ENCODE assay signal across 12 cellular contexts in genomic region chr10:29687411-29688160, GRCh38. TPM values are rescaled to one million over a fixed set of nuclear protein-coding genes. Genes with fewer than 3 reads are reported as not detected.
DNase-seq lines count a peak whose midpoint lies in the region; ATAC-seq and TF ChIP-seq lines count a peak whose summit lies in the region.
"Had no signal": no experiment of that assay in that cellular context is flagged by ENCODE, and none has a peak within 500 bp of the region (broad histone marks: within the 10 kb centered on the region; RNA-seq: fewer than 3 reads in every experiment).

No MANE protein-coding gene starts in this region.

- no peak for TF ChIP-seq CTCF in type B pancreatic cell (conservative IDR thresholded peaks at IDR 0.05)

- TF ChIP-seq EP300 in Ishikawa (IDR thresholded peaks at IDR 0.05; ENCODE audit: borderline replicate concordance) = no peak

- H3K9me3 Mint-ChIP-seq in type B pancreatic cell = peaks cover 5% of the 10 kb centered on the region
- H3K9me3 Mint-ChIP-seq in activated CD4-positive, alpha-beta T cell treated with anti-CD3 and anti-CD28 coated beads, Interleukin-2, amount 10 ng/mL, durations not matched to agents 7 days and 5 days = peaks cover 16% of the 10 kb centered on the region

- no peak for TF ChIP-seq RAD21 in Ishikawa (IDR thresholded peaks at IDR 0.05; ENCODE audit: low read depth)

- CTCF ChIA-PET in activated CD4-positive, alpha-beta T cell treated with anti-CD3 and anti-CD28 coated beads, Interleukin-2, amount 10 ng/mL, durations not matched to agents 7 days and 5 days (lab: Charles Lee) = no interaction called here

- DNase-seq in amniotic epithelial cell (ENCODE audit: low read depth) (peak; percentile 45), left kidney (ENCODE audit: low read depth, low spot score) (peak; percentile 42), type B pancreatic cell (ENCODE audit: extremely low spot score, unreplicated experiment) (no peak), DMS53 treated with DMSO at 0.1 percent for 48 hours (lab: John Stamatoyannopoulos, UW; ENCODE audit: unreplicated experiment) (no peak)
- no peak for DNase-seq in activated CD4-positive, alpha-beta T cell treated with anti-CD3 and anti-CD28 coated beads, Interleukin-2, amount 10 ng/mL, durations not matched to agents 7 days and 5 days
- DNase-seq: EL; NCI-H774; stimulated activated CD4-positive, alpha-beta T cell treated with anti-CD3 and anti-CD28 coated beads, Interleukin-12 subunit alpha, Interleukin-12 subunit beta, amount 100 ng/mL, for 4 hours had no signal

- POLR2A ChIA-PET in activated CD4-positive, alpha-beta T cell treated with anti-CD3 and anti-CD28 coated beads, Interleukin-2, amount 10 ng/mL, durations not matched to agents 7 days and 5 days (lab: Charles Lee) = no interaction called here

- H3K4me1 Mint-ChIP-seq in type B pancreatic cell (ENCODE audit: unreplicated experiment) = peaks cover 36% of the 10 kb centered on the region
- H3K4me1 Mint-ChIP-seq in activated CD4-positive, alpha-beta T cell treated with anti-CD3 and anti-CD28 coated beads, Interleukin-2, amount 10 ng/mL, durations not matched to agents 7 days and 5 days = peaks cover 45% of the 10 kb centered on the region

- H3K27ac Mint-ChIP-seq in type B pancreatic cell = peak overlapping the region; percentile 68
- no peak overlapping the region for H3K27ac Mint-ChIP-seq in activated CD4-positive, alpha-beta T cell treated with anti-CD3 and anti-CD28 coated beads, Interleukin-2, amount 10 ng/mL, durations not matched to agents 7 days and 5 days
- H3K27ac Mint-ChIP-seq: memory B cell had no signal

- peaks cover 40% of the 10 kb centered on the region for H3K36me3 Mint-ChIP-seq in type B pancreatic cell
- H3K36me3 Mint-ChIP-seq in activated CD4-positive, alpha-beta T cell treated with anti-CD3 and anti-CD28 coated beads, Interleukin-2, amount 10 ng/mL, durations not matched to agents 7 days and 5 days (ENCODE audit: low read depth) = peaks cover 42% of the 10 kb centered on the region
- H3K36me3 Mint-ChIP-seq: memory B cell had no signal

- ATAC-seq in GM18870 (IDR thresholded peaks at IDR 0.05; ENCODE audit: unreplicated experiment) (no peak), HG03159 (IDR thresholded peaks at IDR 0.05; ENCODE audit: unreplicated experiment) (no peak)

- no peaks in the 10 kb centered on the region for H3K27me3 Mint-ChIP-seq in type B pancreatic cell
- H3K27me3 Mint-ChIP-seq in activated CD4-positive, alpha-beta T cell treated with anti-CD3 and anti-CD28 coated beads, Interleukin-2, amount 10 ng/mL, durations not matched to agents 7 days and 5 days = no peaks in the 10 kb centered on the region

- H3K4me3 Mint-ChIP-seq in type B pancreatic cell = peak overlapping the region; percentile 44
- H3K4me3 Mint-ChIP-seq in activated CD4-positive, alpha-beta T cell treated with anti-CD3 and anti-CD28 coated beads, Interleukin-2, amount 10 ng/mL, durations not matched to agents 7 days and 5 days = no peak overlapping the region
- H3K4me3 Mint-ChIP-seq: memory B cell had no signal

TF ChIP-seq in Ishikawa, 13 proteins besides CTCF, POLR2A, EP300 and RAD21:
- TF ChIP-seq CEBPB (IDR thresholded peaks at IDR 0.05) (peak; percentile 49; the same call in 1 of the 2 replicates), REST (IDR thresholded peaks at IDR 0.05; ENCODE audit: low read depth) (peak; percentile 71), TEAD4 (IDR thresholded peaks at IDR 0.05) (no peak), TAF1 (IDR thresholded peaks at IDR 0.05; ENCODE audit: low read depth) (no peak), CREB1 (IDR thresholded peaks at IDR 0.05; ENCODE audit: low read depth) (no peak)

RNA-seq across cellular contexts. Expression of gene SVIL, which starts 52.8 kb away (rescaled TPM):
- total RNA-seq in type B pancreatic cell (ENCODE audit: low replicate concordance) = 171 and 195 TPM in 2 replicates
- total RNA-seq in activated CD4-positive, alpha-beta T cell treated with anti-CD3 and anti-CD28 coated beads, Interleukin-2, amount 10 ng/mL, durations not matched to agents 7 days and 5 days = 10 to 100 TPM; 22.6 to 26.8 TPM

Comparison
In these comparisons a context has a peak if more than half of its experiments do, and no peak if none do; other contexts are left out.
1. DNase-seq: peak in amniotic epithelial cell (single experiment) and left kidney (single experiment); none in type B pancreatic cell (single experiment), activated CD4-positive, alpha-beta T cell treated with anti-CD3 and anti-CD28 coated beads, Interleukin-2, amount 10 ng/mL, durations not matched to agents 7 days and 5 days (single experiment) and DMS53 treated with DMSO at 0.1 percent for 48 hours (single experiment).